29 cellular contexts compared by ENCODE assay signal in the genomic region with DNA sequence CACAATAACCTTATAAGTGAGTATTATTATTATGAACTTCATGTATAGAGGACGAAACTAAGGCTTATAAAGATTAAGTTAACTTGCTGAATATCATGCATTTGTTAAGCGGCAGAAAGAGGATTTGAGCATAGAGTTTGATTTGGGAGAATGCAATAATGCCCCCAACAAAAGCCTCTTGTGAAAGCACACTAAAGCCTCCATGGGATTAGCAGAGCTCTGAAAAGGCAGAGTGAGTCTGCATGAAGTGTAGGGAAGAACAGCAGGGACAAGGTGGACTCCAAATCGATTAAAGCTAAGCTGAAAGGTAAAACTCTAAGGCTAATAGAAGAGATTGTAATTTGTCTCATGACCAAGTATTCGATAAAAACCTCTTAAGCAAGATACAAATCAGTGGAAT.
"Had no signal": no experiment of that assay in that cellular context is flagged by ENCODE, and none has a peak within 500 bp of the region (broad histone marks: within the 10 kb centered on the region; RNA-seq: fewer than 3 reads in every experiment).

No MANE protein-coding gene starts in this region.

- H3K9me3 Mint-ChIP-seq: naive thymus-derived CD8-positive, alpha-beta T cell; nephron; neural crest cell; stimulated activated memory B cell treated with anti-CD40 and anti-IgM and Interleukin-4, amounts not matched to agents 10 μg/mL and 1 μg/mL and 100 μg/mL, for 72 hours; type B pancreatic cell had no signal

- H3K4me1 ChIP-seq: left lung, lower lobe of right lung, prostate gland, sigmoid colon, tibial nerve, uterus had no signal

- H3K4me3 Mint-ChIP-seq: immature natural killer cell; naive thymus-derived CD8-positive, alpha-beta T cell; nephron; neural crest cell; stimulated activated memory B cell treated with anti-CD40 and anti-IgM and Interleukin-4, amounts not matched to agents 10 μg/mL and 1 μg/mL and 100 μg/mL, for 72 hours; stimulated activated naive CD8-positive, alpha-beta T cell treated with anti-CD3 and anti-CD28 coated beads, Interleukin-15, amount 100 ng/mL, for 72 hours; type B pancreatic cell had no signal

- H3K27ac ChIP-seq: left lung, lower lobe of right lung, ovary, prostate gland, sigmoid colon, tibial nerve, uterus had no signal

- DNase-seq: hypothalamus; immature natural killer cell; kidney; left colon; left lung; lower lobe of right lung; mammary epithelial cell; mesenchymal stem cell; naive thymus-derived CD8-positive, alpha-beta T cell; ovary; retina; right cardiac atrium; sigmoid colon; stimulated activated CD4-positive, alpha-beta T cell treated with anti-CD3 and anti-CD28 coated beads, Interleukin-1b, Interleukin-23, amount 100 ng/mL, for 48 hours; stimulated activated CD4-positive, alpha-beta T cell treated with anti-CD3 and anti-CD28 coated beads, Interleukin-2, amount 100 ng/mL, for 48 hours; stimulated activated CD4-positive, alpha-beta T cell treated with anti-CD3 and anti-CD28 coated beads, Interleukin-4, amount 100 ng/mL, for 4 hours; stimulated activated CD8-positive, alpha-beta memory T cell treated with anti-CD3 and anti-CD28 coated beads, Interleukin-4, amount 100 ng/mL, for 48 hours; stimulated activated naive CD4-positive, alpha-beta T cell treated with Interleukin-2 at 50 U/mL for 16 hours; stimulated activated naive CD8-positive, alpha-beta T cell treated with anti-CD3 and anti-CD28 coated beads, Interleukin-15, amount 100 ng/mL, for 72 hours; substantia nigra; uterus had no signal

- ATAC-seq: left colon; left lung; lower lobe of right lung; naive thymus-derived CD8-positive, alpha-beta T cell; right cardiac atrium; stimulated activated memory B cell treated with anti-CD40 and anti-IgM and Interleukin-4, amounts not matched to agents 10 μg/mL and 1 μg/mL and 100 μg/mL, for 72 hours; stimulated activated naive CD8-positive, alpha-beta T cell treated with anti-CD3 and anti-CD28 coated beads, Interleukin-15, amount 100 ng/mL, for 72 hours had no signal

- H3K36me3 ChIP-seq: left lung, lower lobe of right lung, ovary, prostate gland, sigmoid colon, tibial nerve, uterus had no signal

- H3K27me3 Mint-ChIP-seq: type B pancreatic cell had no signal

- FAIRE-seq: islet of Langerhans, kidney had no signal

- H3K4me2 ChIP-seq: smooth muscle cell had no signal

- H3K27ac Mint-ChIP-seq: immature natural killer cell; naive thymus-derived CD8-positive, alpha-beta T cell; nephron; stimulated activated memory B cell treated with anti-CD40 and anti-IgM and Interleukin-4, amounts not matched to agents 10 μg/mL and 1 μg/mL and 100 μg/mL, for 72 hours; type B pancreatic cell had no signal

- H3K4me1 Mint-ChIP-seq: immature natural killer cell; naive thymus-derived CD8-positive, alpha-beta T cell; nephron; neural crest cell; stimulated activated memory B cell treated with anti-CD40 and anti-IgM and Interleukin-4, amounts not matched to agents 10 μg/mL and 1 μg/mL and 100 μg/mL, for 72 hours had no signal

- H3K4me3 ChIP-seq: left lung, lower lobe of right lung, ovary, prostate gland, sigmoid colon, smooth muscle cell, tibial nerve, uterus had no signal

- H3K27me3 ChIP-seq: left lung, ovary, sigmoid colon, tibial nerve, uterus had no signal

- H3K36me3 Mint-ChIP-seq: immature natural killer cell; naive thymus-derived CD8-positive, alpha-beta T cell; stimulated activated memory B cell treated with anti-CD40 and anti-IgM and Interleukin-4, amounts not matched to agents 10 μg/mL and 1 μg/mL and 100 μg/mL, for 72 hours; type B pancreatic cell had no signal

- H3K9me3 ChIP-seq: left lung, lower lobe of right lung, ovary, prostate gland, sigmoid colon, tibial nerve, uterus had no signal
